Comparison of ENCODE assay signal across 9 cellular contexts in the genomic region with DNA sequence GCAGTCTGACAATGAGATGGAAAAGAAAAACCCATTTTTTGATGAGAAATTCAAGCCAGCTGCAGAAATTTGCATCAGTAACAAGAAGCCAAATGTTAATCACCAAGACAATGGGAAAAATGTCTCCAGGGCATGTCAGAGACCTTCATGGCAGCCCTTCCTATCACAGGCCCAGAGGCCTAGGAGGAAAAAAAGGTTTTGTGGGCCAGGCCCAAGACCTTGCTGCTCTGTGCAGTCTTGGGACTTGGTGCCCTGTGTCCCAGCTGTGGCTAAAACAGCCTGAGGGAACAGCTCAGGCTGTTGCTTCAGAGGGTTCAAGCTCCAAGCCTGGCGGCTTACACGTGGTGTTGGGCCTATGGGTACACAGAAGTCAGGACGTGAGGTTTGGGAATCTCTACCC. TPM values are rescaled to one million over a fixed set of nuclear protein-coding genes. Genes with fewer than 3 reads are reported as not detected.
DNase-seq lines count a peak whose midpoint lies in the region; ATAC-seq, FAIRE-seq and TF ChIP-seq lines count a peak whose summit lies in the region.
"Not testable (repeated sequence)": the region's sequence is repeated elsewhere in the genome, so short reads cannot be mapped to it uniquely, and the experiment has no call there.
"Had no signal": no experiment of that assay in that cellular context is flagged by ENCODE, and none has a peak within 500 bp of the region (broad histone marks: within the 10 kb centered on the region; RNA-seq: fewer than 3 reads in every experiment).

No MANE protein-coding gene starts in this region.

- not testable (repeated sequence) for BruUV-seq in GM12878 (replicated peaks; lab: Mats Ljungman, UMichigan)

- not testable (repeated sequence) for H3K27ac ChIP-seq in A549; BLaER1; GM12878 (ENCODE audit: control insufficient read depth, insufficient read depth); spleen

- POLR2A ChIA-PET in A549 (lab: Yijun Ruan, JAX); GM12878 (lab: Charles Lee): not testable (repeated sequence)

- RAD21 ChIA-PET in GM12878 (lab: Charles Lee; ENCODE audit: unreplicated experiment) = not testable (repeated sequence)

- not testable (repeated sequence) for H3K27me3 ChIP-seq in BLaER1; GM12878 (replicated peaks in 1 of 2; ENCODE audit: control insufficient read depth in 2 of 2, insufficient read depth in 2 of 2, low read length in 1 of 2); spleen (replicated peaks in 1 of 7)

- H2AFZ ChIP-seq in GM12878 (ENCODE audit: control insufficient read depth, low read depth, low read length) = not testable (repeated sequence)

- H3K9me3 ChIP-seq in A549 = not testable (repeated sequence)
- peaks cover 65% of the 10 kb centered on the region for H3K9me3 ChIP-seq in BLaER1
- H3K9me3 ChIP-seq in GM12878 (replicated peaks; ENCODE audit: control insufficient read depth, insufficient read depth, low read length) = peaks cover 45% of the 10 kb centered on the region
- peaks cover 0 to 23% (median 12%) of the 10 kb centered on the region in 8 donors for H3K9me3 ChIP-seq in spleen

- H3K4me1 Mint-ChIP-seq in endothelial cell (ENCODE audit: unreplicated experiment) = not testable (repeated sequence)
- peaks cover 28 to 62% (median 43%) of the 10 kb centered on the region in 3 donors for H3K4me1 Mint-ChIP-seq in naive B cell
- H3K4me1 Mint-ChIP-seq in stimulated activated naive B cell treated with anti-CD40 and anti-IgM and Interleukin-4, amounts not matched to agents 10 μg/mL and 1 μg/mL and 100 μg/mL, for 72 hours = peaks cover 19 to 52% of the 10 kb centered on the region in 2 donors

- not testable (repeated sequence) for FAIRE-seq in A549 (lab: Jason Lieb, UNC); GM12878 (lab: Jason Lieb, UNC)

- WGBS in A549 (ENCODE audit: missing lambda C conversion rate) = 0% methylated on average over 3 of the region's 3 CpGs
- 100% methylated on average over 2 of the region's 3 CpGs for WGBS in GM12878 (ENCODE audit: insufficient coverage, insufficient replicate concordance, low lambda C conversion rate, missing lambda C conversion rate)
- 63 to 89% (median 75%) methylated on average over 3 of the region's 3 CpGs for WGBS in spleen, 5 donors

- peaks cover 92% of the 10 kb centered on the region for H3K36me3 ChIP-seq in BLaER1
- peaks cover 0 to 39% of the 10 kb centered on the region in 2 experiments for H3K36me3 ChIP-seq in GM12878 (ENCODE audit: control insufficient read depth in 2 of 2, insufficient read depth in 2 of 2, low read length in 1 of 2)
- H3K36me3 ChIP-seq in spleen = peaks cover 0 to 47% (median 1%) of the 10 kb centered on the region in 6 donors

- not testable (repeated sequence) for DNase-seq in A549 (ENCODE audit: low read depth in 1 of 2, low spot score in 1 of 2); GM12878 (ENCODE audit: low read depth, low spot score); endothelial cell (ENCODE audit: low spot score); naive B cell; stimulated activated naive B cell treated with anti-CD40 and anti-IgM and Interleukin-4, amounts not matched to agents 10 μg/mL and 1 μg/mL and 100 μg/mL, for 72 hours
- peak; percentile 43 for DNase-seq in spleen

- H3K79me2 ChIP-seq in GM12878 (ENCODE audit: control insufficient read depth, insufficient read depth, low read length) = peaks cover 59% of the 10 kb centered on the region

- not testable (repeated sequence) for H3K27ac Mint-ChIP-seq in endothelial cell (ENCODE audit: unreplicated experiment)
- peak overlapping the region in 5 of 6 donors; percentile 45 to 86 (median 71) for H3K27ac Mint-ChIP-seq in naive B cell
- peak overlapping the region; percentile 85 for H3K27ac Mint-ChIP-seq in stimulated activated naive B cell treated with anti-CD40 and anti-IgM and Interleukin-4, amounts not matched to agents 10 μg/mL and 1 μg/mL and 100 μg/mL, for 72 hours

- not testable (repeated sequence) for H3K9me3 Mint-ChIP-seq in endothelial cell (ENCODE audit: unreplicated experiment)
- H3K9me3 Mint-ChIP-seq in naive B cell = peaks cover 0 to 24% (median 18%) of the 10 kb centered on the region in 7 donors
- peaks cover 13 to 19% of the 10 kb centered on the region in 2 donors for H3K9me3 Mint-ChIP-seq in stimulated activated naive B cell treated with anti-CD40 and anti-IgM and Interleukin-4, amounts not matched to agents 10 μg/mL and 1 μg/mL and 100 μg/mL, for 72 hours

- H3K4me3 Mint-ChIP-seq in endothelial cell (ENCODE audit: unreplicated experiment) = peak overlapping the region; percentile 27
- H3K4me3 Mint-ChIP-seq in naive B cell = not testable (repeated sequence)
- peak overlapping the region; percentile 44 for H3K4me3 Mint-ChIP-seq in stimulated activated naive B cell treated with anti-CD40 and anti-IgM and Interleukin-4, amounts not matched to agents 10 μg/mL and 1 μg/mL and 100 μg/mL, for 72 hours

- not testable (repeated sequence) for H3K4me2 ChIP-seq in A549; BLaER1; GM12878 (ENCODE audit: control insufficient read depth, insufficient read depth)

- not testable (repeated sequence) for H3K27me3 Mint-ChIP-seq in endothelial cell (ENCODE audit: unreplicated experiment); naive B cell; stimulated activated naive B cell treated with anti-CD40 and anti-IgM and Interleukin-4, amounts not matched to agents 10 μg/mL and 1 μg/mL and 100 μg/mL, for 72 hours

- intact Hi-C loops in GM12878 (cut with micrococcal nuclease; ENCODE audit: unreplicated experiment); spleen (cut with DNase I; ENCODE audit: low total_unique reads): not testable (repeated sequence)

- peaks cover 84% of the 10 kb centered on the region for H4K20me1 ChIP-seq in BLaER1
- H4K20me1 ChIP-seq in GM12878 (ENCODE audit: control insufficient read depth, insufficient read depth) = not testable (repeated sequence)

- not testable (repeated sequence) for H3K9ac ChIP-seq in BLaER1; GM12878 (ENCODE audit: control insufficient read depth, insufficient read depth, low read length)

- TF ChIP-seq EP300 in A549 (IDR thresholded peaks at IDR 0.05); GM12878 (IDR thresholded peaks at IDR 0.05; ENCODE audit: borderline replicate concordance in 1 of 2, control insufficient read depth in 1 of 2, low read depth in 2 of 2, low read length in 2 of 2): not testable (repeated sequence)

- SMC1A ChIA-PET in GM12878 (lab: Charles Lee; ENCODE audit: uncharacterized antibody, unreplicated experiment) = interaction anchor here (0.7 kb wide), 1 partner anchor 9 kb away, joined by 4 read pairs; no protein-coding TSS in a partner anchor

- TF ChIP-seq POLR2A in A549 (IDR thresholded peaks at IDR 0.05; ENCODE audit: low read length); GM12878 (IDR thresholded peaks at IDR 0.05; ENCODE audit: low read depth, low read length); spleen (IDR thresholded peaks at IDR 0.05): not testable (repeated sequence)

- in situ Hi-C loops in GM12878 (cut with MboI) = not testable (repeated sequence)

- H3K36me3 Mint-ChIP-seq in endothelial cell (ENCODE audit: low read depth, unreplicated experiment) (peaks cover 37% of the 10 kb centered on the region), naive B cell (peaks cover 39% of the 10 kb centered on the region in 2 donors)
- peaks cover 50 to 68% of the 10 kb centered on the region in 2 donors for H3K36me3 Mint-ChIP-seq in stimulated activated naive B cell treated with anti-CD40 and anti-IgM and Interleukin-4, amounts not matched to agents 10 μg/mL and 1 μg/mL and 100 μg/mL, for 72 hours

- TF ChIP-seq RAD21 in A549 (conservative IDR thresholded peaks at IDR 0.05 in 1 of 2, IDR thresholded peaks at IDR 0.05 in 1 of 2); GM12878 (IDR thresholded peaks at IDR 0.05; ENCODE audit: insufficient read depth, low read depth, low read length): not testable (repeated sequence)

- not testable (repeated sequence) for H3K4me3 ChIP-seq in A549, GM12878, spleen
- H3K4me3 ChIP-seq in BLaER1 = peak overlapping the region; percentile 25; the same call in 1 of the 2 replicates

- TF ChIP-seq CTCF in A549 (IDR thresholded peaks at IDR 0.05); GM12878 (IDR thresholded peaks at IDR 0.05 in 2 of 3, conservative IDR thresholded peaks at IDR 0.05 in 1 of 3; ENCODE audit: control insufficient read depth in 2 of 3, extremely low read depth in 1 of 3, insufficient read depth in 1 of 3, low read depth in 3 of 3, low read length in 3 of 3); endothelial cell (IDR thresholded peaks at IDR 0.05; ENCODE audit: unreplicated experiment); spleen (IDR thresholded peaks at IDR 0.05 in 8 of 11, conservative IDR thresholded peaks at IDR 0.05 in 3 of 11): not testable (repeated sequence)

- CTCF ChIA-PET in A549 (lab: Yijun Ruan, JAX); GM12878 (lab: Yijun Ruan, JAX): not testable (repeated sequence)

- not testable (repeated sequence) for ATAC-seq in A549; GM12878; naive B cell (ENCODE audit: low read depth in 2 of 2)
- ATAC-seq in stimulated activated naive B cell treated with anti-CD40 and anti-IgM and Interleukin-4, amounts not matched to agents 10 μg/mL and 1 μg/mL and 100 μg/mL, for 72 hours (replicated peaks) = peak in 1 of 2 donors; percentile 27

- H3K4me1 ChIP-seq in A549; BLaER1; GM12878 (ENCODE audit: control insufficient read depth, insufficient read depth, low read length): not testable (repeated sequence)
- peaks cover 0 to 16% (median under 1%) of the 10 kb centered on the region in 6 donors for H3K4me1 ChIP-seq in spleen

RNA-seq across cellular contexts. Expression of gene MEF2C, which starts 26.6 kb away (rescaled TPM):
- polyA plus RNA-seq in A549 (2011; rRNA removed) = 0.03 and 0.05 TPM in 2 replicates
- not detected in 2 replicates for polyA plus RNA-seq in A549 (2012; cell fraction: cytosol; rRNA removed)
- not detected in 2 replicates for polyA plus RNA-seq in A549 (2012; cell fraction: nucleus; rRNA removed)
- 0.06 to 0.12 TPM (median 0.10 TPM) in 3 replicates for polyA plus RNA-seq in A549 (2017; fragmentation: RNase III; extraction: RNeasy Plus Mini Kit Qiagen cat#74134 plus additional on column Dnase treatment)
- polyA minus RNA-seq in A549 (2011; rRNA and poly(A)+ RNA removed) = 0.05 and 0.12 TPM in 2 replicates
- total RNA-seq in GM12878 (2013; cell fraction: nucleolus; rRNA removed) = 839 and 919 TPM in 2 replicates
- 175 and 219 TPM in 2 replicates for total RNA-seq in GM12878 (2014; rRNA removed)
- 220 and 236 TPM in 2 replicates for total RNA-seq in GM12878 (2014; rRNA removed; fragmentation: Illumina TruSeq; extraction: Trizol)
- total RNA-seq in GM12878 (2021) = 207 and 225 TPM in 2 replicates
- 89.3 TPM for polyA plus RNA-seq in GM12878 (2011; ENCODE audit: low read depth)
- polyA plus RNA-seq in GM12878 (2011; rRNA removed) = 105 and 125 TPM in 2 replicates
- polyA plus RNA-seq in GM12878 (2011; cell fraction: cytosol; rRNA removed) = 139 and 145 TPM in 2 replicates
- 105 and 117 TPM in 2 replicates for polyA plus RNA-seq in GM12878 (2011; cell fraction: nucleus; rRNA removed)
- polyA plus RNA-seq in GM12878 (2012) = 115 and 139 TPM in 2 replicates
- polyA plus RNA-seq in GM12878 (2014; fragmentation: Illumina TruSeq; extraction: Trizol) = 209 and 260 TPM in 2 replicates
- polyA plus RNA-seq in GM12878 (2014; fragmentation: Nextera tagmentation; extraction: Ambion mirVana) = 100 to 1,000 TPM; 143 to 147 TPM
- polyA plus RNA-seq in GM12878 (2014; rRNA removed) = 99.5 and 104 TPM in 2 replicates
- 100 to 1,000 TPM; 186 to 199 TPM for polyA plus RNA-seq in GM12878 (2016; fragmentation: Nextera tagmentation; extraction: Ambion mirVana)
- 323 and 371 TPM in 2 replicates for polyA minus RNA-seq in GM12878 (2011; rRNA and poly(A)+ RNA removed)
- 81.9 and 107 TPM in 2 replicates for polyA minus RNA-seq in GM12878 (2011; cell fraction: cytosol; rRNA and poly(A)+ RNA removed)
- polyA minus RNA-seq in GM12878 (2011; cell fraction: nucleus; rRNA and poly(A)+ RNA removed) = 194 and 315 TPM in 2 replicates
- 134 TPM for total RNA-seq in endothelial cell (ENCODE audit: unreplicated experiment)
- polyA plus RNA-seq in naive B cell (ENCODE audit: low read depth in 6 of 6) = 100 to 1,000 TPM; 402 to 547 (median 433) TPM
- 100 to 1,000 TPM in 6 of 7 donors, 10 to 100 TPM in 1; 94.4 to 153 (median 129) TPM for total RNA-seq in spleen
- 10 to 100 TPM; 19.3 to 24.6 (median 24.3) TPM for polyA plus RNA-seq in spleen
- total RNA-seq: G401 had no signal
- polyA plus RNA-seq: CD8-positive, alpha-beta memory T cell had no signal

Comparison
In these comparisons a context has a peak if more than half of its experiments do, and no peak if none do; other contexts are left out.
1. RNA of gene MEF2C, which starts 26.6 kb away (polyA plus RNA-seq): 402 to 547 TPM in naive B cell, 89.3 to 260 TPM in GM12878 and 19.3 to 24.6 TPM in spleen; 0.03 to 0.12 TPM in A549; every median in the first group is over 10 times any median in the second.